Comparison of ENCODE assay signal across 1 cellular context in genomic region chr4:94158883-94159282, GRCh38.
TF ChIP-seq lines count a peak whose summit lies in the region.

No MANE protein-coding gene starts in this region.

TF ChIP-seq in WTC11, 78 proteins besides CTCF, POLR2A, EP300 and RAD21 (continued from another document):
- TF ChIP-seq KAT7 (CRISPR knock-in tag; IDR thresholded peaks at IDR 0.05; ENCODE audit: borderline replicate concordance) (no peak), ZSCAN18 (CRISPR knock-in tag; IDR thresholded peaks at IDR 0.05) (no peak), E2F1 (CRISPR knock-in tag; IDR thresholded peaks at IDR 0.05) (no peak), TEAD4 (CRISPR knock-in tag; IDR thresholded peaks at IDR 0.05) (no peak), SMAD3 (CRISPR knock-in tag; IDR thresholded peaks at IDR 0.05; ENCODE audit: borderline replicate concordance) (no peak), HMGXB4 (CRISPR knock-in tag; IDR thresholded peaks at IDR 0.05) (no peak), NFATC4 (CRISPR knock-in tag; IDR thresholded peaks at IDR 0.05) (no peak), PRRX2 (CRISPR knock-in tag; IDR thresholded peaks at IDR 0.05) (no peak)
- TF ChIP-seq, protein P1, sequence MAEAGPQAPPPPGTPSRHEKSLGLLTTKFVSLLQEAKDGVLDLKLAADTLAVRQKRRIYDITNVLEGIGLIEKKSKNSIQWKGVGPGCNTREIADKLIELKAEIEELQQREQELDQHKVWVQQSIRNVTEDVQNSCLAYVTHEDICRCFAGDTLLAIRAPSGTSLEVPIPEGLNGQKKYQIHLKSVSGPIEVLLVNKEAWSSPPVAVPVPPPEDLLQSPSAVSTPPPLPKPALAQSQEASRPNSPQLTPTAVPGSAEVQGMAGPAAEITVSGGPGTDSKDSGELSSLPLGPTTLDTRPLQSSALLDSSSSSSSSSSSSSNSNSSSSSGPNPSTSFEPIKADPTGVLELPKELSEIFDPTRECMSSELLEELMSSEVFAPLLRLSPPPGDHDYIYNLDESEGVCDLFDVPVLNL (CRISPR knock-in tag; IDR thresholded peaks at IDR 0.05; ENCODE audit: borderline replicate concordance, low read depth), result no peak
